Comparison of ENCODE assay signal across 20 cellular contexts in the genomic region with DNA sequence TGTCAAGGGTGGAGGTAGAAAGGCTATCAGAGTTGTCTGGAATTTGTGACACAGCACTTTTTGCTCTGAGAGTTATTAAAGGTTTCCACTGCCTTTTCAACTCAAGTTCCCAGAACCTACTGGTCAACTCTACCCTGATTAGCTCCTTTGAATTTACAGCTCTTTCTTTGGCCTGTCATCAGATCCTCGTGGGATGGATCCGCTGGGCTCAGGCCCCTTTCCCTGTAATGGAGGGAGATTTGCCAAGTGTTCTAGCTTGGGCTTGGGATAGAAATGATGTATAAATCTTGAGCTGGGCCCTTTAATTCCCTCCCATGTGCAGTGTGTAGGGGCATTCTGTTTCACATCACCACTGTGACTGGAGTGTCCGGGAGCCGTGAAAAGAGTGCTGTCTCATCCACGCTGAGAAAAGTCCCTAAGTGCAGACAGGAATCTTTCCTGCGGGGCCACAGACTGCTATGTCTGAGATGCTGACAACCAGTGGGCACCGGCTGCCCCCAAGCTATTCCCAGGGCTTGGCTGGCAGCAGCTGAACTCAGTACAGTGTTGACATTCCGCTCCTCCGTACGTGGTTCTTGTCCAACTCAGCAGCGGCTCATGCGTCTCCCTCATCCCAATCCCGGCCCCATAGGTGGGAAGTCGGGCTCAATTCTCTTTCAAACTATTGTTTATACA. TPM values are rescaled to one million over a fixed set of nuclear protein-coding genes. Genes with fewer than 3 reads are reported as not detected.
DNase-seq lines count a peak whose midpoint lies in the region; ATAC-seq and TF ChIP-seq lines count a peak whose summit lies in the region.
"Had no signal": no experiment of that assay in that cellular context is flagged by ENCODE, and none has a peak within 500 bp of the region (broad histone marks: within the 10 kb centered on the region; RNA-seq: fewer than 3 reads in every experiment).

No MANE protein-coding gene starts in this region.

- no peaks in the 10 kb centered on the region for H3K27me3 Mint-ChIP-seq in H9 (ENCODE audit: low read depth)
- H3K27me3 Mint-ChIP-seq: stimulated activated naive CD8-positive, alpha-beta T cell treated with anti-CD3 and anti-CD28 coated beads, Interleukin-15, amount 100 ng/mL, for 72 hours had no signal

- no peak overlapping the region for H4K5ac ChIP-seq in H9 (ENCODE audit: insufficient read length, low read depth, low read length)

- H3T11ph ChIP-seq in H9 (ENCODE audit: low read length) = no peak overlapping the region

- peak; percentile 62 for ATAC-seq in foreskin keratinocyte
- no peak for ATAC-seq in HG03469 (IDR thresholded peaks at IDR 0.05; ENCODE audit: unreplicated experiment)
- ATAC-seq: activated T-cell treated with anti-CD3 and anti-CD28 coated beads, Interleukin-2, amount 50 U/mL, for 4 hours; stimulated activated naive CD8-positive, alpha-beta T cell treated with anti-CD3 and anti-CD28 coated beads, Interleukin-15, amount 100 ng/mL, for 72 hours had no signal

- H3K4me1 ChIP-seq in H9 (ENCODE audit: insufficient read depth, low read length) (peaks cover 2% of the 10 kb centered on the region), foreskin keratinocyte (no peaks in the 10 kb centered on the region), neuronal stem cell (ENCODE audit: control insufficient read depth in 2 of 2, insufficient read depth in 1 of 2, low read depth in 1 of 2, low read length in 2 of 2) (no peaks in the 10 kb centered on the region)

- no peaks in the 10 kb centered on the region for H3K9me3 Mint-ChIP-seq in H9
- H3K9me3 Mint-ChIP-seq: stimulated activated naive CD8-positive, alpha-beta T cell treated with anti-CD3 and anti-CD28 coated beads, Interleukin-15, amount 100 ng/mL, for 72 hours had no signal

- no peaks in the 10 kb centered on the region for H3K27me3 ChIP-seq in H9 (ENCODE audit: insufficient read depth, low read length)
- H3K27me3 ChIP-seq in foreskin keratinocyte = peaks cover 23% of the 10 kb centered on the region
- H3K27me3 ChIP-seq in neuronal stem cell (ENCODE audit: control insufficient read depth in 3 of 3, insufficient read depth in 3 of 3, low read depth in 1 of 3, low read length in 3 of 3) = no peaks in the 10 kb centered on the region
- H3K27me3 ChIP-seq in WERI-Rb-1 (ENCODE audit: insufficient read depth, low read depth, severe bottlenecking) = no peaks in the 10 kb centered on the region

- H2BK15ac ChIP-seq in H9 (ENCODE audit: low read depth, low read length) = no peak overlapping the region
- no peak overlapping the region for H2BK15ac ChIP-seq in neuronal stem cell (ENCODE audit: low read length)

- no peak overlapping the region for H3K56ac ChIP-seq in H9 (ENCODE audit: insufficient read length, low read depth, low read length)

- H4K20me1 ChIP-seq in H9 (ENCODE audit: control insufficient read depth, insufficient read depth, insufficient read length) = no peaks in the 10 kb centered on the region

- H3K18ac ChIP-seq in H9 (ENCODE audit: insufficient read length, low read depth, low read length) = no peak overlapping the region
- H3K18ac ChIP-seq in neuronal stem cell (ENCODE audit: low read length) = peak overlapping the region; percentile 77

- no peaks in the 10 kb centered on the region for H3K23me2 ChIP-seq in H9 (ENCODE audit: insufficient read length, low read depth, low read length, poor library complexity, severe bottlenecking)

- H3K14ac ChIP-seq in H9 (ENCODE audit: insufficient read depth, low read length) (no peak overlapping the region), neuronal stem cell (ENCODE audit: low read length) (no peak overlapping the region)

- no peak overlapping the region for H4K91ac ChIP-seq in H9 (ENCODE audit: insufficient read length, low read depth, low read length)
- no peak overlapping the region for H4K91ac ChIP-seq in neuronal stem cell (ENCODE audit: low read depth, low read length, poor library complexity)

- no peaks in the 10 kb centered on the region for H3K36me3 Mint-ChIP-seq in H9 (ENCODE audit: insufficient read depth in 1 of 3, low read depth in 3 of 3)

- no peaks in the 10 kb centered on the region for H3K79me1 ChIP-seq in H9 (ENCODE audit: insufficient read depth, low read depth, low read length, poor library complexity, severe bottlenecking)
- no peaks in the 10 kb centered on the region for H3K79me1 ChIP-seq in neuronal stem cell (ENCODE audit: low read depth, low read length)

- H2AFZ ChIP-seq in H9 (ENCODE audit: low read length) = no peak overlapping the region
- H2AFZ ChIP-seq in neuronal stem cell (ENCODE audit: low read length) = no peak overlapping the region

- no peak overlapping the region for H3K4me3 Mint-ChIP-seq in H9
- H3K4me3 Mint-ChIP-seq: activated T-cell treated with anti-CD3 and anti-CD28 coated beads, Interleukin-2, amount 50 U/mL, for 4 hours; stimulated activated naive CD8-positive, alpha-beta T cell treated with anti-CD3 and anti-CD28 coated beads, Interleukin-15, amount 100 ng/mL, for 72 hours had no signal

- H2BK20ac ChIP-seq in H9 (ENCODE audit: low read depth, low read length, poor library complexity, severe bottlenecking) = no peak overlapping the region

- H3K4me1 Mint-ChIP-seq in H9 = peaks cover 10 to 17% of the 10 kb centered on the region in 2 experiments
- H3K4me1 Mint-ChIP-seq: stimulated activated naive CD8-positive, alpha-beta T cell treated with anti-CD3 and anti-CD28 coated beads, Interleukin-15, amount 100 ng/mL, for 72 hours had no signal

- H2BK5ac ChIP-seq in H9 (ENCODE audit: insufficient read length, low read length) (no peak overlapping the region), neuronal stem cell (ENCODE audit: low read length) (peak overlapping the region; percentile 44)

- WGBS in H9 (ENCODE audit: extremely low coverage, insufficient read length, low lambda C conversion rate) = no CpG with 5 or more reads among the region's 14 CpGs
- WGBS in neuronal stem cell (ENCODE audit: extremely low coverage in 2 of 2, insufficient read length in 2 of 2, insufficient replicate concordance in 1 of 2), 2 donors = no CpG with 5 or more reads among the region's 14 CpGs

- H4K8ac ChIP-seq in H9 (replicated peaks; ENCODE audit: insufficient read length, low read depth, low read length) (no peak overlapping the region), neuronal stem cell (ENCODE audit: low read depth, low read length) (no peak overlapping the region)

- H3K9me3 ChIP-seq in H9 (ENCODE audit: control insufficient read depth, low read depth, low read length) (no peaks in the 10 kb centered on the region), neuronal stem cell (replicated peaks in 1 of 2; ENCODE audit: control insufficient read depth in 2 of 2, insufficient read depth in 1 of 2, low read depth in 1 of 2, low read length in 2 of 2) (peaks cover 0 to 1% of the 10 kb centered on the region in 2 donors), WERI-Rb-1 (ENCODE audit: severe bottlenecking) (no peaks in the 10 kb centered on the region)

- no peak overlapping the region for H2AK5ac ChIP-seq in H9 (ENCODE audit: insufficient read length, low read length)
- H2AK5ac ChIP-seq in neuronal stem cell (ENCODE audit: low read depth, low read length) = no peak overlapping the region

- peak overlapping the region in 1 of 3 experiments; percentile 23; a peak in 2 of 7 replicates for H3K27ac Mint-ChIP-seq in H9
- H3K27ac Mint-ChIP-seq: stimulated activated naive CD8-positive, alpha-beta T cell treated with anti-CD3 and anti-CD28 coated beads, Interleukin-15, amount 100 ng/mL, for 72 hours had no signal

- TF ChIP-seq CTCF in H9 (conservative IDR thresholded peaks at IDR 0.05) (no peak), foreskin keratinocyte (conservative IDR thresholded peaks at IDR 0.05) (no peak), WERI-Rb-1 (IDR thresholded peaks at IDR 0.05; ENCODE audit: low read depth, low read length) (no peak)

- no peak overlapping the region for H3K27ac ChIP-seq in H9 (ENCODE audit: insufficient read length, low read depth, low read length)
- H3K27ac ChIP-seq in foreskin keratinocyte = no peak overlapping the region
- no peak overlapping the region for H3K27ac ChIP-seq in neuronal stem cell (replicated peaks; ENCODE audit: low read length)
- H3K27ac ChIP-seq in WERI-Rb-1 = no peak overlapping the region
- H3K27ac ChIP-seq: RWPE1 had no signal

- H3K9ac ChIP-seq in H9 (ENCODE audit: extremely low read depth, insufficient read length, low read length) (no peak overlapping the region), neuronal stem cell (ENCODE audit: low read depth, low read length, poor library complexity) (no peak overlapping the region)

- DNase-seq in A172 (ENCODE audit: low spot score) (peak; percentile 25), H9 (peak; percentile 27), foreskin keratinocyte (peak in 1 of 2 donors; percentile 9), neuronal stem cell (ENCODE audit: low spot score) (no peak), NCI-H345 (lab: John Stamatoyannopoulos, UW) (no peak), cortex of kidney (lab: John Stamatoyannopoulos, UW) (no peak), WERI-Rb-1 (no peak)
- DNase-seq: activated naive CD4-positive, alpha-beta T cell treated with Interleukin-2 at 50 U/mL for 16 hours; activated T-cell treated with anti-CD3 and anti-CD28 coated beads, Interleukin-2, amount 50 U/mL, for 4 hours; amygdala; C1 segment of cervical spinal cord; dermis blood vessel endothelial cell; EL; NCI-H1417; NCI-H524 treated with DMSO at 0.1 percent for 48 hours; occipital lobe; stimulated activated naive CD8-positive, alpha-beta T cell treated with anti-CD3 and anti-CD28 coated beads, Interleukin-15, amount 100 ng/mL, for 72 hours; T-helper 9 cell had no signal

- H3K36me3 ChIP-seq in neuronal stem cell (replicated peaks in 1 of 2; ENCODE audit: control insufficient read depth in 2 of 2, insufficient read depth in 2 of 2, low read length in 2 of 2) (no peaks in the 10 kb centered on the region), WERI-Rb-1 (no peaks in the 10 kb centered on the region)

- H2BK12ac ChIP-seq in H9 (ENCODE audit: insufficient read length, low read depth, low read length) (no peak overlapping the region), neuronal stem cell (ENCODE audit: low read length) (no peak overlapping the region)

- H3K4ac ChIP-seq in H9 (ENCODE audit: low read depth, low read length) = no peak overlapping the region
- H3K4ac ChIP-seq in neuronal stem cell (ENCODE audit: low read length) = no peak overlapping the region

- H3K4me3 ChIP-seq in neuronal stem cell (ENCODE audit: low read length in 2 of 2) = no peak overlapping the region
- H3K4me3 ChIP-seq in WERI-Rb-1 (ENCODE audit: low read depth, low read length) = no peak overlapping the region

- H3K23ac ChIP-seq in H9 (ENCODE audit: insufficient read length, low read depth, low read length) = no peak overlapping the region
- no peak overlapping the region for H3K23ac ChIP-seq in neuronal stem cell (ENCODE audit: low read depth, low read length, poor library complexity)

- H3K4me2 ChIP-seq in H9 (ENCODE audit: insufficient read depth, insufficient read length, low read length) = no peak overlapping the region
- H3K4me2 ChIP-seq in neuronal stem cell (ENCODE audit: insufficient read depth, low read length, poor library complexity, severe bottlenecking) = no peak overlapping the region

- H2BK120ac ChIP-seq in H9 (ENCODE audit: low read depth, low read length, poor library complexity, severe bottlenecking) = no peak overlapping the region
- no peak overlapping the region for H2BK120ac ChIP-seq in neuronal stem cell (ENCODE audit: low read depth, low read length)

- no peaks in the 10 kb centered on the region for H3K79me2 ChIP-seq in H9 (ENCODE audit: insufficient read depth, low read length)

RNA-seq across cellular contexts. Expression of gene ARHGAP28, which starts 46.9 kb away (rescaled TPM):
- total RNA-seq in A172 (2014; rRNA removed; shearing (Covaris generic)) = 20.4 and 24.3 TPM in 2 replicates
- total RNA-seq in H9 (2021) (7.9 and 9.2 TPM in 2 replicates), foreskin keratinocyte (0.21 and 0.24 TPM in 2 replicates)
- polyA plus RNA-seq in foreskin keratinocyte = 0.03 and 0.06 TPM in 2 replicates
- polyA plus RNA-seq in neuronal stem cell (2013, experiment 1 of 2) = 9.8 TPM
- polyA plus RNA-seq in neuronal stem cell (2013, experiment 2 of 2) = 10.7 TPM
- total RNA-seq: activated T-cell treated with anti-CD3 and anti-CD28 coated beads, Interleukin-2, amount 50 U/mL, for 4 hours had no signal

Comparison
In these comparisons a context has a peak if more than half of its experiments do, and no peak if none do; other contexts are left out.
1. DNase-seq: peak in A172 (single experiment) and H9 (single experiment); none in neuronal stem cell (single experiment), NCI-H345 (single experiment), cortex of kidney (single experiment) and WERI-Rb-1 (single experiment).